Comparison of ENCODE assay signal across 14 cellular contexts in genomic region chr15:99414755-99415731, GRCh38.
DNase-seq lines count a peak whose midpoint lies in the region; ATAC-seq and TF ChIP-seq lines count a peak whose summit lies in the region.
"Had no signal": no experiment of that assay in that cellular context is flagged by ENCODE, and none has a peak within 500 bp of the region (broad histone marks: within the 10 kb centered on the region; RNA-seq: fewer than 3 reads in every experiment).

No MANE protein-coding gene starts in this region.

- TF ChIP-seq CTCF in CD14-positive monocyte (IDR thresholded peaks at IDR 0.05): no peak

- ATAC-seq in HG03565 (IDR thresholded peaks at IDR 0.05; ENCODE audit: unreplicated experiment): no peak
- ATAC-seq: activated T-helper 17 cell treated with anti-CD3 and anti-CD28 coated beads, Interleukin-2, amount 50 U/mL, for 72 hours had no signal

- peaks cover 4% of the 10 kb centered on the region for H3K4me1 Mint-ChIP-seq in activated T-helper 2 cell treated with anti-CD3 and anti-CD28 coated beads, Interferon-gamma antibody, Interleukin-2, Interleukin-4, amounts not matched to agents 10 μg/mL and 5 μg/mL and 100 μg/mL, durations not matched to agents 14 hours and 24 hours and 36 hours (ENCODE audit: low read depth)
- H3K4me1 Mint-ChIP-seq in CD14-positive monocyte: peaks cover 5% of the 10 kb centered on the region
- H3K4me1 Mint-ChIP-seq: activated T-helper 17 cell treated with anti-CD3 and anti-CD28 coated beads, Interleukin-2, amount 50 U/mL, for 72 hours had no signal

- peak; percentile 26 for DNase-seq in H7
- peak; percentile 7 for DNase-seq in activated T-helper 2 cell treated with anti-CD3 and anti-CD28 coated beads, Interferon-gamma antibody, Interleukin-2, Interleukin-4, amounts not matched to agents 10 μg/mL and 5 μg/mL and 100 μg/mL, durations not matched to agents 14 hours and 24 hours and 36 hours (ENCODE audit: low spot score)
- DNase-seq in islet precursor cell: peak; percentile 78
- DNase-seq in CD14-positive monocyte (ENCODE audit: low spot score): no peak
- DNase-seq in A172 (ENCODE audit: low spot score): no peak
- DNase-seq: central memory CD4-positive, alpha-beta T cell; NCI-H2081; NCI-H774; substantia nigra; T-helper 1 cell; WERI-Rb-1 had no signal

- no peaks in the 10 kb centered on the region for H3K36me3 Mint-ChIP-seq in activated T-helper 2 cell treated with anti-CD3 and anti-CD28 coated beads, Interferon-gamma antibody, Interleukin-2, Interleukin-4, amounts not matched to agents 10 μg/mL and 5 μg/mL and 100 μg/mL, durations not matched to agents 14 hours and 24 hours and 36 hours (ENCODE audit: low read depth)
- no peaks in the 10 kb centered on the region for H3K36me3 Mint-ChIP-seq in CD14-positive monocyte

- H3K27ac ChIP-seq in temporal lobe (ENCODE audit: low read depth, low read length): peak overlapping the region; percentile 73
- H3K27ac ChIP-seq: WERI-Rb-1 had no signal

- intact Hi-C loops in activated T-helper 2 cell treated with anti-CD3 and anti-CD28 coated beads, Interferon-gamma antibody, Interleukin-2, Interleukin-4, amounts not matched to agents 10 μg/mL and 5 μg/mL and 100 μg/mL, durations not matched to agents 14 hours and 24 hours and 36 hours (cut with micrococcal nuclease): no loop called here
- intact Hi-C loops in CD14-positive monocyte (cut with micrococcal nuclease): no loop called here

- no peak overlapping the region for H3K27ac Mint-ChIP-seq in activated T-helper 2 cell treated with anti-CD3 and anti-CD28 coated beads, Interferon-gamma antibody, Interleukin-2, Interleukin-4, amounts not matched to agents 10 μg/mL and 5 μg/mL and 100 μg/mL, durations not matched to agents 14 hours and 24 hours and 36 hours
- no peak overlapping the region for H3K27ac Mint-ChIP-seq in CD14-positive monocyte
- H3K27ac Mint-ChIP-seq: activated T-helper 17 cell treated with anti-CD3 and anti-CD28 coated beads, Interleukin-2, amount 50 U/mL, for 72 hours had no signal

- no peak overlapping the region for H3K4me3 ChIP-seq in H7 (ENCODE audit: insufficient read depth, low read depth, low read length)

- no peaks in the 10 kb centered on the region for H3K36me3 ChIP-seq in H7 (replicated peaks; ENCODE audit: control insufficient read depth, insufficient read depth, low read length)
- H3K36me3 ChIP-seq: WERI-Rb-1 had no signal

- H3K9me3 Mint-ChIP-seq in activated T-helper 2 cell treated with anti-CD3 and anti-CD28 coated beads, Interferon-gamma antibody, Interleukin-2, Interleukin-4, amounts not matched to agents 10 μg/mL and 5 μg/mL and 100 μg/mL, durations not matched to agents 14 hours and 24 hours and 36 hours: peaks cover 5% of the 10 kb centered on the region
- peaks cover 0 to 3% (median 1%) of the 10 kb centered on the region in 7 donors for H3K9me3 Mint-ChIP-seq in CD14-positive monocyte
- H3K9me3 Mint-ChIP-seq: activated T-helper 17 cell treated with anti-CD3 and anti-CD28 coated beads, Interleukin-2, amount 50 U/mL, for 72 hours had no signal

- H3K27me3 ChIP-seq in H7 (ENCODE audit: control insufficient read depth, insufficient read depth, low read length): no peaks in the 10 kb centered on the region

- H3K4me3 Mint-ChIP-seq in activated T-helper 2 cell treated with anti-CD3 and anti-CD28 coated beads, Interferon-gamma antibody, Interleukin-2, Interleukin-4, amounts not matched to agents 10 μg/mL and 5 μg/mL and 100 μg/mL, durations not matched to agents 14 hours and 24 hours and 36 hours (ENCODE audit: low read depth): no peak overlapping the region
- no peak overlapping the region for H3K4me3 Mint-ChIP-seq in CD14-positive monocyte
- H3K4me3 Mint-ChIP-seq: activated T-helper 17 cell treated with anti-CD3 and anti-CD28 coated beads, Interleukin-2, amount 50 U/mL, for 72 hours had no signal

- no peaks in the 10 kb centered on the region for H3K27me3 Mint-ChIP-seq in activated T-helper 2 cell treated with anti-CD3 and anti-CD28 coated beads, Interferon-gamma antibody, Interleukin-2, Interleukin-4, amounts not matched to agents 10 μg/mL and 5 μg/mL and 100 μg/mL, durations not matched to agents 14 hours and 24 hours and 36 hours (ENCODE audit: low read depth)
- peaks cover 0 to 3% (median 1%) of the 10 kb centered on the region in 3 donors for H3K27me3 Mint-ChIP-seq in CD14-positive monocyte (ENCODE audit: low read depth in 3 of 3)
- H3K27me3 Mint-ChIP-seq: activated T-helper 17 cell treated with anti-CD3 and anti-CD28 coated beads, Interleukin-2, amount 50 U/mL, for 72 hours had no signal

Comparison
In these comparisons a context has a peak if more than half of its experiments do, and no peak if none do; other contexts are left out.
1. DNase-seq: peak in H7 (single experiment), activated T-helper 2 cell treated with anti-CD3 and anti-CD28 coated beads, Interferon-gamma antibody, Interleukin-2, Interleukin-4, amounts not matched to agents 10 μg/mL and 5 μg/mL and 100 μg/mL, durations not matched to agents 14 hours and 24 hours and 36 hours (single experiment) and islet precursor cell (single experiment); none in CD14-positive monocyte (single experiment) and A172 (single experiment).